Comparison of ENCODE assay signal across 8 cellular contexts in genomic region chr4:121696641-121697461, GRCh38. TPM values are rescaled to one million over a fixed set of nuclear protein-coding genes. Genes with fewer than 3 reads are reported as not detected.
A peak's percentile ranks its signal among the peaks of the same experiment; 100 is the strongest.
DNase-seq lines count a peak whose midpoint lies in the region; ATAC-seq lines count a peak whose summit lies in the region.

ANXA5 (minus strand) TSS chr4:121696980; CDS start chr4:121696589, 391 bp downstream.

- H3K27ac Mint-ChIP-seq in activated T-cell treated with anti-CD3 and anti-CD28 coated beads, Interleukin-2, amount 50 U/mL, for 24 hours, result peak within 1 kb of the TSS; percentile 95

- peak within 1 kb of the TSS; percentile 75 to 94 for H3K4me3 ChIP-seq in esophagus (ENCODE audit: low read depth in 1 of 2, low read length in 2 of 2)
- peak within 1 kb of the TSS; percentile 61 to 96 for H3K4me3 ChIP-seq in muscle layer of colon (ENCODE audit: low read depth in 1 of 2, low read length in 2 of 2)

- ATAC-seq in GM19395 (IDR thresholded peaks at IDR 0.05; ENCODE audit: unreplicated experiment), result peak; percentile 88
- ATAC-seq in HG03521 (IDR thresholded peaks at IDR 0.05; ENCODE audit: unreplicated experiment), result peak; percentile 90

- peaks cover 35% of the 10 kb centered on the region for H3K4me1 Mint-ChIP-seq in activated T-cell treated with anti-CD3 and anti-CD28 coated beads, Interleukin-2, amount 50 U/mL, for 24 hours (ENCODE audit: low read depth)

- H3K27me3 Mint-ChIP-seq in activated T-cell treated with anti-CD3 and anti-CD28 coated beads, Interleukin-2, amount 50 U/mL, for 24 hours, result peaks cover 39% of the 10 kb centered on the region

- no peaks in the 10 kb centered on the region for H3K36me3 ChIP-seq in esophagus (ENCODE audit: control insufficient read depth in 2 of 2, insufficient read depth in 2 of 2, low read length in 1 of 2)
- no peaks in the 10 kb centered on the region for H3K36me3 ChIP-seq in muscle layer of colon (ENCODE audit: insufficient read depth, low read length)

- no peaks in the 10 kb centered on the region for H3K4me1 ChIP-seq in esophagus (ENCODE audit: control insufficient read depth in 2 of 2, insufficient read depth in 2 of 2, low read length in 1 of 2)
- peaks cover 20% of the 10 kb centered on the region for H3K4me1 ChIP-seq in muscle layer of colon (ENCODE audit: insufficient read depth, low read length)

- H3K27me3 ChIP-seq in esophagus (ENCODE audit: control insufficient read depth in 1 of 2, insufficient read depth in 2 of 2, low read length in 2 of 2), result no peaks in the 10 kb centered on the region
- H3K27me3 ChIP-seq in muscle layer of colon (ENCODE audit: control insufficient read depth in 1 of 2, insufficient read depth in 2 of 2, low read length in 2 of 2), result no peaks in the 10 kb centered on the region

- DNase-seq in CMK (ENCODE audit: low read depth), result peak; percentile 44
- peak; percentile 86 for DNase-seq in OCI-M1 (lab: John Stamatoyannopoulos, UW)
- DNase-seq in activated T-cell treated with anti-CD3 and anti-CD28 coated beads, Interleukin-2, amount 50 U/mL, for 24 hours, result peak; percentile 78
- peak; percentile 40 for DNase-seq in stimulated activated CD8-positive, alpha-beta memory T cell treated with anti-CD3 and anti-CD28 coated beads, Interleukin-7, amount 100 ng/mL, for 24 hours (ENCODE audit: low read depth)

- H3K9me3 ChIP-seq in esophagus (ENCODE audit: control insufficient read depth in 2 of 2, insufficient read depth in 1 of 2, low read depth in 1 of 2, low read length in 1 of 2), result no peaks in the 10 kb centered on the region
- no peaks in the 10 kb centered on the region for H3K9me3 ChIP-seq in muscle layer of colon (ENCODE audit: low read length)

- WGBS in esophagus, 2 donors, result 0 to 1% methylated on average over 60 to 90 of the region's 90 CpGs

- H3K9me3 Mint-ChIP-seq in activated T-cell treated with anti-CD3 and anti-CD28 coated beads, Interleukin-2, amount 50 U/mL, for 24 hours, result no peaks in the 10 kb centered on the region

- peak within 1 kb of the TSS; percentile 94 for H3K9ac ChIP-seq in muscle layer of colon (ENCODE audit: low read length)

- H3K4me3 Mint-ChIP-seq in activated T-cell treated with anti-CD3 and anti-CD28 coated beads, Interleukin-2, amount 50 U/mL, for 24 hours, result peak within 1 kb of the TSS; percentile 91

- peaks cover 21% of the 10 kb centered on the region for H3K36me3 Mint-ChIP-seq in activated T-cell treated with anti-CD3 and anti-CD28 coated beads, Interleukin-2, amount 50 U/mL, for 24 hours (ENCODE audit: low read depth)

- peak within 1 kb of the TSS; percentile 90 to 97 for H3K27ac ChIP-seq in esophagus (ENCODE audit: low read depth in 2 of 2, low read length in 1 of 2)
- H3K27ac ChIP-seq in muscle layer of colon (ENCODE audit: low read depth, low read length), result peak within 1 kb of the TSS; percentile 97

RNA-seq across cellular contexts. Expression of gene ANXA5, which starts in this region (rescaled TPM):
- polyA plus RNA-seq in esophagus, result 10 to 100 TPM; 86.3 to 97.2 TPM

Comparison
In these comparisons a context has a peak if more than half of its experiments do, and no peak if none do; other contexts are left out.
1. Peak in every context shown above with its lines: DNase-seq, ATAC-seq, H3K4me3 ChIP-seq and H3K27ac ChIP-seq.